In the genomic region with DNA sequence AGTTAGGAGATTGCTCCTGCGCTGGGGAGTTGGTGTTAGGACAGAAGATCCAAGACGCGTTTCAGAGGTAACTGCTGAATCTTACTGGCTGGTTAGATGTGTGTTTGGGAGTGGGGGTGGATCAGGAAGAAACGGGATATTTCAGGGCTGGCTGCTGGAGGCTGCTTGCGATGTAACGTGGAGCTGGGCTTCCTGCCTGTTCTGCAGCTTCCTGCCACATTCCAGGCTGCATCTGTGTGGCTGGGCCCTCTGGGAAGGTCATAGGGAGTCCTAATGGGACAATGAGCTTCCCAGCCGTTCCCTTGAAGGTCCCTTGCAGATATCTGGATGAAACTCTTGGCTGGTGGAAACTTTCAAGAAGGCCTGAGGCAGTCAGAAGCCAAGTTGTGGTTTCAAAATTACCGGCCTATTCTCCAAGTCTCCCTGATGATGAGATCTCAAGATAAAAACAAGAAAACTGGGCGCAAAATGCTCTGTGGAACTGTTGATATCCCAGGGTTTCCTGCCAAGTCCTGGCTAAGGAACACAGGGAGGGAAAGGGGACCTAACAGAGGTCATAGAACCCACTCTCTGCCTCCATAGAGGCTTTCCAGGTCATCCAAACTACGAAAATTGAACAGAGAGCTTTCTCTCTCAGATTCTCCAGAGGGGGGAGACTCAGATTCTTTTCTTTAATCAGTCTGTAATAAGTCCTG, we compare ENCODE assay signal across 1 cellular context.
A peak's percentile ranks its signal among the peaks of the same experiment; 100 is the strongest.
TF ChIP-seq lines count a peak whose summit lies in the region.

No MANE protein-coding gene starts in this region.

TF ChIP-seq in HEK293, 187 proteins besides CTCF, POLR2A, EP300 and RAD21 (continued from another document and continues in another):
- TF ChIP-seq, protein P1, sequence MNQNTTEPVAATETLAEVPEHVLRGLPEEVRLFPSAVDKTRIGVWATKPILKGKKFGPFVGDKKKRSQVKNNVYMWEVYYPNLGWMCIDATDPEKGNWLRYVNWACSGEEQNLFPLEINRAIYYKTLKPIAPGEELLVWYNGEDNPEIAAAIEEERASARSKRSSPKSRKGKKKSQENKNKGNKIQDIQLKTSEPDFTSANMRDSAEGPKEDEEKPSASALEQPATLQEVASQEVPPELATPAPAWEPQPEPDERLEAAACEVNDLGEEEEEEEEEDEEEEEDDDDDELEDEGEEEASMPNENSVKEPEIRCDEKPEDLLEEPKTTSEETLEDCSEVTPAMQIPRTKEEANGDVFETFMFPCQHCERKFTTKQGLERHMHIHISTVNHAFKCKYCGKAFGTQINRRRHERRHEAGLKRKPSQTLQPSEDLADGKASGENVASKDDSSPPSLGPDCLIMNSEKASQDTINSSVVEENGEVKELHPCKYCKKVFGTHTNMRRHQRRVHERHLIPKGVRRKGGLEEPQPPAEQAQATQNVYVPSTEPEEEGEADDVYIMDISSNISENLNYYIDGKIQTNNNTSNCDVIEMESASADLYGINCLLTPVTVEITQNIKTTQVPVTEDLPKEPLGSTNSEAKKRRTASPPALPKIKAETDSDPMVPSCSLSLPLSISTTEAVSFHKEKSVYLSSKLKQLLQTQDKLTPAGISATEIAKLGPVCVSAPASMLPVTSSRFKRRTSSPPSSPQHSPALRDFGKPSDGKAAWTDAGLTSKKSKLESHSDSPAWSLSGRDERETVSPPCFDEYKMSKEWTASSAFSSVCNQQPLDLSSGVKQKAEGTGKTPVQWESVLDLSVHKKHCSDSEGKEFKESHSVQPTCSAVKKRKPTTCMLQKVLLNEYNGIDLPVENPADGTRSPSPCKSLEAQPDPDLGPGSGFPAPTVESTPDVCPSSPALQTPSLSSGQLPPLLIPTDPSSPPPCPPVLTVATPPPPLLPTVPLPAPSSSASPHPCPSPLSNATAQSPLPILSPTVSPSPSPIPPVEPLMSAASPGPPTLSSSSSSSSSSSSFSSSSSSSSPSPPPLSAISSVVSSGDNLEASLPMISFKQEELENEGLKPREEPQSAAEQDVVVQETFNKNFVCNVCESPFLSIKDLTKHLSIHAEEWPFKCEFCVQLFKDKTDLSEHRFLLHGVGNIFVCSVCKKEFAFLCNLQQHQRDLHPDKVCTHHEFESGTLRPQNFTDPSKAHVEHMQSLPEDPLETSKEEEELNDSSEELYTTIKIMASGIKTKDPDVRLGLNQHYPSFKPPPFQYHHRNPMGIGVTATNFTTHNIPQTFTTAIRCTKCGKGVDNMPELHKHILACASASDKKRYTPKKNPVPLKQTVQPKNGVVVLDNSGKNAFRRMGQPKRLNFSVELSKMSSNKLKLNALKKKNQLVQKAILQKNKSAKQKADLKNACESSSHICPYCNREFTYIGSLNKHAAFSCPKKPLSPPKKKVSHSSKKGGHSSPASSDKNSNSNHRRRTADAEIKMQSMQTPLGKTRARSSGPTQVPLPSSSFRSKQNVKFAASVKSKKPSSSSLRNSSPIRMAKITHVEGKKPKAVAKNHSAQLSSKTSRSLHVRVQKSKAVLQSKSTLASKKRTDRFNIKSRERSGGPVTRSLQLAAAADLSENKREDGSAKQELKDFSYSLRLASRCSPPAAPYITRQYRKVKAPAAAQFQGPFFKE (tag by site-specific recombination; IDR thresholded peaks at IDR 0.05; ENCODE audit: borderline replicate concordance), result no peak
- TF ChIP-seq ZNF292 (tag by site-specific recombination; IDR thresholded peaks at IDR 0.05; ENCODE audit: borderline replicate concordance, low read depth), result no peak
- TF ChIP-seq ZNF843 (tag by site-specific recombination; IDR thresholded peaks at IDR 0.05), result no peak
- TF ChIP-seq ZNF335 (tag by site-specific recombination; conservative IDR thresholded peaks at IDR 0.05), result peak; percentile 65
- no peak for TF ChIP-seq SCRT1 (tag by site-specific recombination; IDR thresholded peaks at IDR 0.05; ENCODE audit: borderline replicate concordance)
- TF ChIP-seq ZNF19 (tag by site-specific recombination; IDR thresholded peaks at IDR 0.05; ENCODE audit: low read depth), result no peak
- peak; percentile 43; the same call in 1 of the 2 replicates for TF ChIP-seq ZBTB17 (tag by site-specific recombination; IDR thresholded peaks at IDR 0.05)
- TF ChIP-seq ZNF266 (tag by site-specific recombination; IDR thresholded peaks at IDR 0.05; ENCODE audit: low read depth), result no peak
- TF ChIP-seq GLI2 (tag by site-specific recombination; IDR thresholded peaks at IDR 0.05; ENCODE audit: borderline replicate concordance, low read depth), result no peak
- TF ChIP-seq, protein P2, sequence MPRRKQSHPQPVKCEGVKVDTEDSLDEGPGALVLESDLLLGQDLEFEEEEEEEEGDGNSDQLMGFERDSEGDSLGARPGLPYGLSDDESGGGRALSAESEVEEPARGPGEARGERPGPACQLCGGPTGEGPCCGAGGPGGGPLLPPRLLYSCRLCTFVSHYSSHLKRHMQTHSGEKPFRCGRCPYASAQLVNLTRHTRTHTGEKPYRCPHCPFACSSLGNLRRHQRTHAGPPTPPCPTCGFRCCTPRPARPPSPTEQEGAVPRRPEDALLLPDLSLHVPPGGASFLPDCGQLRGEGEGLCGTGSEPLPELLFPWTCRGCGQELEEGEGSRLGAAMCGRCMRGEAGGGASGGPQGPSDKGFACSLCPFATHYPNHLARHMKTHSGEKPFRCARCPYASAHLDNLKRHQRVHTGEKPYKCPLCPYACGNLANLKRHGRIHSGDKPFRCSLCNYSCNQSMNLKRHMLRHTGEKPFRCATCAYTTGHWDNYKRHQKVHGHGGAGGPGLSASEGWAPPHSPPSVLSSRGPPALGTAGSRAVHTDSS (tag by site-specific recombination; IDR thresholded peaks at IDR 0.05), result no peak
- TF ChIP-seq ZNF560 (tag by site-specific recombination; IDR thresholded peaks at IDR 0.05; ENCODE audit: borderline replicate concordance), result no peak
- TF ChIP-seq ZNF76 (tag by site-specific recombination; IDR thresholded peaks at IDR 0.05; ENCODE audit: borderline replicate concordance, low read depth), result peak; percentile 33; the same call in 1 of the 2 replicates
- TF ChIP-seq KLF8 (tag by site-specific recombination; IDR thresholded peaks at IDR 0.05), result no peak
- TF ChIP-seq, protein P3, sequence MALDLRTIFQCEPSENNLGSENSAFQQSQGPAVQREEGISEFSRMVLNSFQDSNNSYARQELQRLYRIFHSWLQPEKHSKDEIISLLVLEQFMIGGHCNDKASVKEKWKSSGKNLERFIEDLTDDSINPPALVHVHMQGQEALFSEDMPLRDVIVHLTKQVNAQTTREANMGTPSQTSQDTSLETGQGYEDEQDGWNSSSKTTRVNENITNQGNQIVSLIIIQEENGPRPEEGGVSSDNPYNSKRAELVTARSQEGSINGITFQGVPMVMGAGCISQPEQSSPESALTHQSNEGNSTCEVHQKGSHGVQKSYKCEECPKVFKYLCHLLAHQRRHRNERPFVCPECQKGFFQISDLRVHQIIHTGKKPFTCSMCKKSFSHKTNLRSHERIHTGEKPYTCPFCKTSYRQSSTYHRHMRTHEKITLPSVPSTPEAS (tag by site-specific recombination; IDR thresholded peaks at IDR 0.05), result no peak
- no peak for TF ChIP-seq BCL11A (tag by site-specific recombination; IDR thresholded peaks at IDR 0.05; ENCODE audit: low read depth)
- 0 out of 2 replicates have a peak, but pooled peaks have one; percentile 34 for TF ChIP-seq ZNF561 (tag by site-specific recombination; IDR thresholded peaks at IDR 0.05; ENCODE audit: borderline replicate concordance)
- TF ChIP-seq ZNF155 (tag by site-specific recombination; IDR thresholded peaks at IDR 0.05), result no peak
- TF ChIP-seq, protein P4, sequence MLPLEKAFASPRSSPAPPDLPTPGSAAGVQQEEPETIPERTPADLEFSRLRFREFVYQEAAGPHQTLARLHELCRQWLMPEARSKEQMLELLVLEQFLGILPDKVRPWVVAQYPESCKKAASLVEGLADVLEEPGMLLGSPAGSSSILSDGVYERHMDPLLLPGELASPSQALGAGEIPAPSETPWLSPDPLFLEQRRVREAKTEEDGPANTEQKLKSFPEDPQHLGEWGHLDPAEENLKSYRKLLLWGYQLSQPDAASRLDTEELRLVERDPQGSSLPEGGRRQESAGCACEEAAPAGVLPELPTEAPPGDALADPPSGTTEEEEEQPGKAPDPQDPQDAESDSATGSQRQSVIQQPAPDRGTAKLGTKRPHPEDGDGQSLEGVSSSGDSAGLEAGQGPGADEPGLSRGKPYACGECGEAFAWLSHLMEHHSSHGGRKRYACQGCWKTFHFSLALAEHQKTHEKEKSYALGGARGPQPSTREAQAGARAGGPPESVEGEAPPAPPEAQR (tag by site-specific recombination; IDR thresholded peaks at IDR 0.05), result no peak
- no peak for TF ChIP-seq ZNF792 (tag by site-specific recombination; IDR thresholded peaks at IDR 0.05)
- TF ChIP-seq ZNF394 (tag by site-specific recombination; IDR thresholded peaks at IDR 0.05; ENCODE audit: borderline replicate concordance), result no peak
- TF ChIP-seq, protein P5, sequence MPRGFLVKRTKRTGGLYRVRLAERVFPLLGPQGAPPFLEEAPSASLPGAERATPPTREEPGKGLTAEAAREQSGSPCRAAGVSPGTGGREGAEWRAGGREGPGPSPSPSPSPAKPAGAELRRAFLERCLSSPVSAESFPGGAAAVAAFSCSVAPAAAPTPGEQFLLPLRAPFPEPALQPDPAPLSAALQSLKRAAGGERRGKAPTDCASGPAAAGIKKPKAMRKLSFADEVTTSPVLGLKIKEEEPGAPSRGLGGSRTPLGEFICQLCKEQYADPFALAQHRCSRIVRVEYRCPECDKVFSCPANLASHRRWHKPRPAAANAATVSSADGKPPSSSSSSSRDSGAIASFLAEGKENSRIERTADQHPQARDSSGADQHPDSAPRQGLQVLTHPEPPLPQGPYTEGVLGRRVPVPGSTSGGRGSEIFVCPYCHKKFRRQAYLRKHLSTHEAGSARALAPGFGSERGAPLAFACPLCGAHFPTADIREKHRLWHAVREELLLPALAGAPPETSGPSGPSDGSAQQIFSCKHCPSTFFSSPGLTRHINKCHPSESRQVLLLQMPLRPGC (tag by site-specific recombination; IDR thresholded peaks at IDR 0.05), result no peak
- no peak for TF ChIP-seq ZNF596 (tag by site-specific recombination; IDR thresholded peaks at IDR 0.05)
- no peak for TF ChIP-seq ZNF48 (tag by site-specific recombination; IDR thresholded peaks at IDR 0.05)
- TF ChIP-seq ZNF571 (tag by site-specific recombination; IDR thresholded peaks at IDR 0.05), result no peak
- no peak; the same call in 1 of the 2 replicates for TF ChIP-seq ZFP69B (tag by site-specific recombination; IDR thresholded peaks at IDR 0.05)
- TF ChIP-seq, protein P6, sequence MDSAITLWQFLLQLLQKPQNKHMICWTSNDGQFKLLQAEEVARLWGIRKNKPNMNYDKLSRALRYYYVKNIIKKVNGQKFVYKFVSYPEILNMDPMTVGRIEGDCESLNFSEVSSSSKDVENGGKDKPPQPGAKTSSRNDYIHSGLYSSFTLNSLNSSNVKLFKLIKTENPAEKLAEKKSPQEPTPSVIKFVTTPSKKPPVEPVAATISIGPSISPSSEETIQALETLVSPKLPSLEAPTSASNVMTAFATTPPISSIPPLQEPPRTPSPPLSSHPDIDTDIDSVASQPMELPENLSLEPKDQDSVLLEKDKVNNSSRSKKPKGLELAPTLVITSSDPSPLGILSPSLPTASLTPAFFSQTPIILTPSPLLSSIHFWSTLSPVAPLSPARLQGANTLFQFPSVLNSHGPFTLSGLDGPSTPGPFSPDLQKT (IDR thresholded peaks at IDR 0.05; ENCODE audit: borderline replicate concordance, low read depth, low read length), result no peak
- no peak for TF ChIP-seq ZNF324 (tag by site-specific recombination; IDR thresholded peaks at IDR 0.05)
- TF ChIP-seq REPIN1 (tag by site-specific recombination; IDR thresholded peaks at IDR 0.05; ENCODE audit: low read depth), result no peak
- TF ChIP-seq ZNF366 (tag by site-specific recombination; conservative IDR thresholded peaks at IDR 0.05), result no peak
- TF ChIP-seq ZNF610 (tag by site-specific recombination; IDR thresholded peaks at IDR 0.05; ENCODE audit: borderline replicate concordance), result no peak
- TF ChIP-seq WT1 (tag by site-specific recombination; IDR thresholded peaks at IDR 0.05), result no peak
- TF ChIP-seq KLF7 (tag by site-specific recombination; IDR thresholded peaks at IDR 0.05; ENCODE audit: borderline replicate concordance), result no peak
- no peak for TF ChIP-seq ZNF623 (tag by site-specific recombination; IDR thresholded peaks at IDR 0.05)
- no peak for TF ChIP-seq IKZF3 (tag by site-specific recombination; IDR thresholded peaks at IDR 0.05)
- TF ChIP-seq, protein P7, sequence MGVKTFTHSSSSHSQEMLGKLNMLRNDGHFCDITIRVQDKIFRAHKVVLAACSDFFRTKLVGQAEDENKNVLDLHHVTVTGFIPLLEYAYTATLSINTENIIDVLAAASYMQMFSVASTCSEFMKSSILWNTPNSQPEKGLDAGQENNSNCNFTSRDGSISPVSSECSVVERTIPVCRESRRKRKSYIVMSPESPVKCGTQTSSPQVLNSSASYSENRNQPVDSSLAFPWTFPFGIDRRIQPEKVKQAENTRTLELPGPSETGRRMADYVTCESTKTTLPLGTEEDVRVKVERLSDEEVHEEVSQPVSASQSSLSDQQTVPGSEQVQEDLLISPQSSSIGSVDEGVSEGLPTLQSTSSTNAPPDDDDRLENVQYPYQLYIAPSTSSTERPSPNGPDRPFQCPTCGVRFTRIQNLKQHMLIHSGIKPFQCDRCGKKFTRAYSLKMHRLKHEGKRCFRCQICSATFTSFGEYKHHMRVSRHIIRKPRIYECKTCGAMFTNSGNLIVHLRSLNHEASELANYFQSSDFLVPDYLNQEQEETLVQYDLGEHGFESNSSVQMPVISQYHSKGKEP (tag by site-specific recombination; IDR thresholded peaks at IDR 0.05), result no peak
- no peak for TF ChIP-seq ZNF404 (tag by site-specific recombination; IDR thresholded peaks at IDR 0.05)
- no peak for TF ChIP-seq ZNF626 (tag by site-specific recombination; IDR thresholded peaks at IDR 0.05)
- peak; percentile 77; the same call in 1 of the 2 replicates for TF ChIP-seq ZBTB48 (tag by site-specific recombination; IDR thresholded peaks at IDR 0.05)
- TF ChIP-seq ZFP3 (tag by site-specific recombination; IDR thresholded peaks at IDR 0.05; ENCODE audit: low read depth), result no peak
- TF ChIP-seq ZNF549 (tag by site-specific recombination; IDR thresholded peaks at IDR 0.05), result no peak
- TF ChIP-seq, protein P8, sequence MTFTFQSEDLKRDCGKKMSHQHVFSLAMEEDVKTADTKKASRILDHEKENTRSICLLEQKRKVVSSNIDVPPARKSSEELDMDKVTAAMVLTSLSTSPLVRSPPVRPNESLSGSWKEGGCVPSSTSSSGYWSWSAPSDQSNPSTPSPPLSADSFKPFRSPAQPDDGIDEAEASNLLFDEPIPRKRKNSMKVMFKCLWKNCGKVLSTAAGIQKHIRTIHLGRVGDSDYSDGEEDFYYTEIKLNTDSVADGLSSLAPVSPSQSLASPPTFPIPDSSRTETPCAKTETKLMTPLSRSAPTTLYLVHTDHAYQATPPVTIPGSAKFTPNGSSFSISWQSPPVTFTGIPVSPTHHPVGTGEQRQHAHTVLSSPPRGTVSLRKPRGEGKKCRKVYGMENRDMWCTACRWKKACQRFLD (tag by site-specific recombination; IDR thresholded peaks at IDR 0.05), result no peak
- TF ChIP-seq ZNF391 (tag by site-specific recombination; IDR thresholded peaks at IDR 0.05; ENCODE audit: borderline replicate concordance, low read depth), result no peak
- TF ChIP-seq ZNF302 (tag by site-specific recombination; IDR thresholded peaks at IDR 0.05; ENCODE audit: low read depth), result no peak
- no peak for TF ChIP-seq ZNF223 (tag by site-specific recombination; IDR thresholded peaks at IDR 0.05)
- TF ChIP-seq ZNF354C (tag by site-specific recombination; IDR thresholded peaks at IDR 0.05; ENCODE audit: borderline replicate concordance, low read depth), result no peak
- TF ChIP-seq ZIC2 (tag by site-specific recombination; IDR thresholded peaks at IDR 0.05), result no peak
- TF ChIP-seq ZNF248 (tag by site-specific recombination; IDR thresholded peaks at IDR 0.05), result no peak
- no peak for TF ChIP-seq SETDB1 (IDR thresholded peaks at IDR 0.05; ENCODE audit: insufficient read length, low read length)
- TF ChIP-seq ZNF2 (tag by site-specific recombination; IDR thresholded peaks at IDR 0.05), result no peak
- no peak for TF ChIP-seq ZBTB7A (tag by site-specific recombination; IDR thresholded peaks at IDR 0.05; ENCODE audit: low read depth)
